19 cellular contexts compared by ENCODE assay signal in the genomic region with DNA sequence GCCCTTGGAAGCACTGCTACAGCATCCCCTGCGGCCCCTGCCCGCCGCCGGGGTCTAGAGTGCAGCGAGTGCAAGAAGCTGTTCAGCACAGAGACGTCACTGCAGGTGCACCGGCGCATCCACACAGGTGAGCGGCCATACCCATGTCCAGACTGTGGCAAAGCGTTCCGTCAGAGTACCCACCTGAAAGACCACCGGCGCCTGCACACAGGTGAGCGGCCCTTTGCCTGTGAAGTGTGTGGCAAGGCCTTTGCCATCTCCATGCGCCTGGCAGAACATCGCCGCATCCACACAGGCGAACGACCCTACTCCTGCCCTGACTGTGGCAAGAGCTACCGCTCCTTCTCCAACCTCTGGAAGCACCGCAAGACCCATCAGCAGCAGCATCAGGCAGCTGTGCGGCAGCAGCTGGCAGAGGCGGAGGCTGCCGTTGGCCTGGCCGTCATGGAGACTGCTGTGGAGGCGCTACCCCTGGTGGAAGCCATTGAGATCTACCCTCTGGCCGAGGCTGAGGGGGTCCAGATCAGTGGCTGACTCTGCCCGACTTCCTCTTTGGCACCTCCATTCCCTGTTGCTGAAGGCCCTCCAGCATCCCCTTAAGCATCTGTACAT. TPM values are rescaled to one million over a fixed set of nuclear protein-coding genes. Genes with fewer than 3 reads are reported as not detected.
A peak's percentile ranks its signal among the peaks of the same experiment; 100 is the strongest.
DNase-seq lines count a peak whose midpoint lies in the region; ATAC-seq, FAIRE-seq and TF ChIP-seq lines count a peak whose summit lies in the region.
"Had no signal": no experiment of that assay in that cellular context is flagged by ENCODE, and none has a peak within 500 bp of the region (broad histone marks: within the 10 kb centered on the region; RNA-seq: fewer than 3 reads in every experiment).

No MANE protein-coding gene starts in this region.

- H3K9ac ChIP-seq in K562 (ENCODE audit: insufficient read depth in 1 of 2, low read depth in 2 of 2, low read length in 2 of 2): peak overlapping the region in 1 of 2 experiments; percentile 40; a peak in 2 of 4 replicates

- no peak for TF ChIP-seq POLR2A in K562 (conservative IDR thresholded peaks at IDR 0.05)

- no peak for DNase-seq in activated T-cell treated with anti-CD3 and anti-CD28 coated beads, Interleukin-2, amount 50 U/mL, for 24 hours
- DNase-seq in activated T-cell treated with anti-CD3 and anti-CD28 coated beads, Interleukin-2, amount 50 U/mL, for 1 hour: no peak
- DNase-seq in Caco-2 (no peak), K562 (ENCODE audit: extremely low read depth in 1 of 4, low spot score in 3 of 4) (no peak), D721Med (ENCODE audit: insufficient read length, low spot score) (no peak)
- no peak for DNase-seq in stimulated activated effector memory CD8-positive, alpha-beta T cell treated with anti-CD3 and anti-CD28 coated beads, Interleukin-12 subunit alpha, Interleukin-12 subunit beta, amount 100 ng/mL, for 72 hours (ENCODE audit: low spot score in 2 of 2)
- no peak for DNase-seq in activated T-helper 2 cell treated with anti-CD3 and anti-CD28 coated beads, Interferon-gamma antibody, Interleukin-2, Interleukin-4, amounts not matched to agents 10 μg/mL and 5 μg/mL and 100 μg/mL, durations not matched to agents 14 hours and 24 hours and 36 hours (ENCODE audit: low spot score)
- DNase-seq in activated CD8-positive, alpha-beta memory T cell treated with anti-CD3 and anti-CD28 coated beads, Interleukin-2, amount 50 U/mL, for 4 hours: no peak
- DNase-seq: DMS 273 treated with DMSO at 0.1 percent for 48 hours, DMS79 treated with DMSO at 0.1 percent for 48 hours, H9, KG1, NCI-H1105, NCI-H2171, NCI-H524 treated with DMSO at 0.1 percent for 48 hours had no signal

- H3K36me3 ChIP-seq in Caco-2 (ENCODE audit: control insufficient read depth, insufficient read depth, low read length): peaks cover 5% of the 10 kb centered on the region
- peaks cover 45% of the 10 kb centered on the region for H3K36me3 ChIP-seq in K562 (ENCODE audit: control insufficient read depth, insufficient read depth, low read length)

- TF ChIP-seq CTCF in Caco-2 (IDR thresholded peaks at IDR 0.05; ENCODE audit: insufficient read depth in 1 of 2, low read depth in 1 of 2, low read length in 1 of 2, severe bottlenecking in 1 of 2, unreplicated experiment in 1 of 2) (no peak), K562 (IDR thresholded peaks at IDR 0.05 in 2 of 3, conservative IDR thresholded peaks at IDR 0.05 in 1 of 3; ENCODE audit: insufficient read depth in 2 of 3, low read depth in 1 of 3, low read length in 3 of 3) (no peak), D721Med (IDR thresholded peaks at IDR 0.05; ENCODE audit: insufficient read depth, missing control alignments) (no peak)

- no peak for FAIRE-seq in K562 (lab: Jason Lieb, UNC)
- no peak for FAIRE-seq in D721Med (lab: Jason Lieb, UNC)
- FAIRE-seq: RCC 7860 had no signal

- H3K27me3 ChIP-seq in Caco-2 (replicated peaks; ENCODE audit: control insufficient read depth, insufficient read depth, low read length) (no peaks in the 10 kb centered on the region), K562 (ENCODE audit: control insufficient read depth in 2 of 2, insufficient read depth in 2 of 2, low read length in 2 of 2) (no peaks in the 10 kb centered on the region)

- no TSS peak for BruUV-seq in Caco-2 (replicated peaks; lab: Mats Ljungman, UMichigan)
- no TSS peak for BruUV-seq in K562 (replicated peaks; lab: Mats Ljungman, UMichigan)

- peaks cover 36% of the 10 kb centered on the region for H3K79me2 ChIP-seq in K562 (ENCODE audit: control insufficient read depth, insufficient read depth, low read length)

- H3K4me1 ChIP-seq in Caco-2 (peaks cover 17% of the 10 kb centered on the region), K562 (replicated peaks in 1 of 2; ENCODE audit: control insufficient read depth in 2 of 2, insufficient read depth in 2 of 2, low read length in 2 of 2) (peaks cover 11 to 36% of the 10 kb centered on the region in 2 experiments; a peak in 4 of 5 replicates)

- H3K27ac ChIP-seq in K562 (ENCODE audit: extremely low read depth, low read depth, low read length): no peak overlapping the region
- H3K27ac ChIP-seq: 22Rv1, C4-2B had no signal

- no peak overlapping the region for H2AFZ ChIP-seq in K562 (ENCODE audit: low read depth, low read length)

- peaks cover 75% of the 10 kb centered on the region for H3K36me3 Mint-ChIP-seq in activated T-cell treated with anti-CD3 and anti-CD28 coated beads, Interleukin-2, amount 50 U/mL, for 24 hours (ENCODE audit: low read depth)
- H3K36me3 Mint-ChIP-seq in Caco-2 (ENCODE audit: insufficient read depth, unreplicated experiment): peaks cover 65% of the 10 kb centered on the region
- H3K36me3 Mint-ChIP-seq in stimulated activated effector memory CD8-positive, alpha-beta T cell treated with anti-CD3 and anti-CD28 coated beads, Interleukin-12 subunit alpha, Interleukin-12 subunit beta, amount 100 ng/mL, for 72 hours: peaks cover 84% of the 10 kb centered on the region
- H3K36me3 Mint-ChIP-seq in activated T-helper 2 cell treated with anti-CD3 and anti-CD28 coated beads, Interferon-gamma antibody, Interleukin-2, Interleukin-4, amounts not matched to agents 10 μg/mL and 5 μg/mL and 100 μg/mL, durations not matched to agents 14 hours and 24 hours and 36 hours (ENCODE audit: low read depth): peaks cover 50% of the 10 kb centered on the region

- no peak overlapping the region for H3K4me2 ChIP-seq in K562 (ENCODE audit: insufficient read depth, low read length)

- TF ChIP-seq RAD21 in K562 (CRISPR knock-in tag; conservative IDR thresholded peaks at IDR 0.05 in 1 of 2, IDR thresholded peaks at IDR 0.05 in 1 of 2): no peak

- intact Hi-C loops in Caco-2 (cut with micrococcal nuclease; ENCODE audit: unreplicated experiment) (no loop called here), K562 (cut with micrococcal nuclease) (no loop called here)
- intact Hi-C loops in activated T-helper 2 cell treated with anti-CD3 and anti-CD28 coated beads, Interferon-gamma antibody, Interleukin-2, Interleukin-4, amounts not matched to agents 10 μg/mL and 5 μg/mL and 100 μg/mL, durations not matched to agents 14 hours and 24 hours and 36 hours (cut with micrococcal nuclease): no loop called here

- H3K4me1 Mint-ChIP-seq in activated T-cell treated with anti-CD3 and anti-CD28 coated beads, Interleukin-2, amount 50 U/mL, for 24 hours (ENCODE audit: low read depth): peaks cover 42% of the 10 kb centered on the region
- peaks cover 35% of the 10 kb centered on the region for H3K4me1 Mint-ChIP-seq in Caco-2 (ENCODE audit: low read depth, unreplicated experiment)
- peaks cover 45% of the 10 kb centered on the region for H3K4me1 Mint-ChIP-seq in stimulated activated effector memory CD8-positive, alpha-beta T cell treated with anti-CD3 and anti-CD28 coated beads, Interleukin-12 subunit alpha, Interleukin-12 subunit beta, amount 100 ng/mL, for 72 hours
- H3K4me1 Mint-ChIP-seq in activated T-helper 2 cell treated with anti-CD3 and anti-CD28 coated beads, Interferon-gamma antibody, Interleukin-2, Interleukin-4, amounts not matched to agents 10 μg/mL and 5 μg/mL and 100 μg/mL, durations not matched to agents 14 hours and 24 hours and 36 hours (ENCODE audit: low read depth): peaks cover 29% of the 10 kb centered on the region

- in situ Hi-C loops in K562 (cut with MboI): no loop called here

- no peak overlapping the region for H3K4me3 ChIP-seq in Caco-2 (ENCODE audit: low read depth, low read length)
- H3K4me3 ChIP-seq in K562: no peak overlapping the region

- no peaks in the 10 kb centered on the region for H3K9me3 ChIP-seq in Caco-2
- H3K9me3 ChIP-seq in K562 (replicated peaks; ENCODE audit: control insufficient read depth, insufficient read depth, low read depth, low read length): no peaks in the 10 kb centered on the region

- no peak overlapping the region for H3K4me3 Mint-ChIP-seq in activated T-cell treated with anti-CD3 and anti-CD28 coated beads, Interleukin-2, amount 50 U/mL, for 24 hours
- H3K4me3 Mint-ChIP-seq in Caco-2 (ENCODE audit: unreplicated experiment): no peak overlapping the region
- H3K4me3 Mint-ChIP-seq in stimulated activated effector memory CD8-positive, alpha-beta T cell treated with anti-CD3 and anti-CD28 coated beads, Interleukin-12 subunit alpha, Interleukin-12 subunit beta, amount 100 ng/mL, for 72 hours: no peak overlapping the region
- no peak overlapping the region for H3K4me3 Mint-ChIP-seq in activated T-helper 2 cell treated with anti-CD3 and anti-CD28 coated beads, Interferon-gamma antibody, Interleukin-2, Interleukin-4, amounts not matched to agents 10 μg/mL and 5 μg/mL and 100 μg/mL, durations not matched to agents 14 hours and 24 hours and 36 hours (ENCODE audit: low read depth)
- H3K4me3 Mint-ChIP-seq: H9 had no signal

- WGBS in K562 (ENCODE audit: insufficient coverage, low coverage, missing lambda C conversion rate): 96% methylated on average over 28 of the region's 28 CpGs

- peaks cover 17% of the 10 kb centered on the region for H4K20me1 ChIP-seq in K562 (replicated peaks; ENCODE audit: control insufficient read depth, insufficient read depth, low read length)

- H3K27me3 Mint-ChIP-seq in activated T-cell treated with anti-CD3 and anti-CD28 coated beads, Interleukin-2, amount 50 U/mL, for 24 hours: no peaks in the 10 kb centered on the region
- H3K27me3 Mint-ChIP-seq in Caco-2 (ENCODE audit: insufficient read depth, unreplicated experiment): no peaks in the 10 kb centered on the region
- no peaks in the 10 kb centered on the region for H3K27me3 Mint-ChIP-seq in activated T-helper 2 cell treated with anti-CD3 and anti-CD28 coated beads, Interferon-gamma antibody, Interleukin-2, Interleukin-4, amounts not matched to agents 10 μg/mL and 5 μg/mL and 100 μg/mL, durations not matched to agents 14 hours and 24 hours and 36 hours (ENCODE audit: low read depth)

- H3K9me1 ChIP-seq in K562 (ENCODE audit: control insufficient read depth, insufficient read depth, low read length): no peaks in the 10 kb centered on the region

- H3K9me3 Mint-ChIP-seq in activated T-cell treated with anti-CD3 and anti-CD28 coated beads, Interleukin-2, amount 50 U/mL, for 24 hours: no peaks in the 10 kb centered on the region
- H3K9me3 Mint-ChIP-seq in Caco-2 (ENCODE audit: unreplicated experiment): no peaks in the 10 kb centered on the region
- no peaks in the 10 kb centered on the region for H3K9me3 Mint-ChIP-seq in stimulated activated effector memory CD8-positive, alpha-beta T cell treated with anti-CD3 and anti-CD28 coated beads, Interleukin-12 subunit alpha, Interleukin-12 subunit beta, amount 100 ng/mL, for 72 hours
- H3K9me3 Mint-ChIP-seq in activated T-helper 2 cell treated with anti-CD3 and anti-CD28 coated beads, Interferon-gamma antibody, Interleukin-2, Interleukin-4, amounts not matched to agents 10 μg/mL and 5 μg/mL and 100 μg/mL, durations not matched to agents 14 hours and 24 hours and 36 hours: no peaks in the 10 kb centered on the region
- H3K9me3 Mint-ChIP-seq: H9 had no signal

- POLR2A ChIA-PET in Caco-2 (lab: Charles Lee) (no interaction called here), K562 (lab: Yijun Ruan, JAX) (interaction anchor here (0.7 to 1.1 kb wide), 2 partner anchors 16 to 650 kb away, joined by 3 read pairs; no protein-coding TSS in a partner anchor)

- no peak for ATAC-seq in K562
- no peak for ATAC-seq in stimulated activated effector memory CD8-positive, alpha-beta T cell treated with anti-CD3 and anti-CD28 coated beads, Interleukin-12 subunit alpha, Interleukin-12 subunit beta, amount 100 ng/mL, for 72 hours

- no peak for TF ChIP-seq EP300 in K562 (IDR thresholded peaks at IDR 0.05; ENCODE audit: low read length)

- peak overlapping the region; percentile 72 for H3K27ac Mint-ChIP-seq in activated T-cell treated with anti-CD3 and anti-CD28 coated beads, Interleukin-2, amount 50 U/mL, for 24 hours
- H3K27ac Mint-ChIP-seq in Caco-2 (ENCODE audit: unreplicated experiment): peak overlapping the region; percentile 68
- peak overlapping the region; percentile 68 for H3K27ac Mint-ChIP-seq in stimulated activated effector memory CD8-positive, alpha-beta T cell treated with anti-CD3 and anti-CD28 coated beads, Interleukin-12 subunit alpha, Interleukin-12 subunit beta, amount 100 ng/mL, for 72 hours
- H3K27ac Mint-ChIP-seq in activated T-helper 2 cell treated with anti-CD3 and anti-CD28 coated beads, Interferon-gamma antibody, Interleukin-2, Interleukin-4, amounts not matched to agents 10 μg/mL and 5 μg/mL and 100 μg/mL, durations not matched to agents 14 hours and 24 hours and 36 hours: no peak overlapping the region

- CTCF ChIA-PET in Caco-2 (lab: Charles Lee) (interaction anchor here (0.6 to 1.0 kb wide), 2 partner anchors 11 to 115 kb away, joined by 5 read pairs; no protein-coding TSS in a partner anchor), K562 (lab: Yijun Ruan, JAX; ENCODE audit: low intra/inter-chr PET ratio) (no interaction called here)

RNA-seq across cellular contexts. Expression of a gene that starts 4.9 kb away (rescaled TPM):
- 22.4 and 22.7 TPM in 2 replicates for total RNA-seq in Caco-2 (2022)
- 6.5 and 25.2 TPM in 2 replicates for total RNA-seq in K562 (2011; cell fraction: chromatin; rRNA removed; ENCODE audit: low replicate concordance)
- 24.3 and 26.2 TPM in 2 replicates for total RNA-seq in K562 (2011; cell fraction: nucleolus; rRNA removed)
- 12.0 and 13.4 TPM in 2 replicates for total RNA-seq in K562 (2011; cell fraction: nucleoplasm; rRNA removed)
- 12.0 and 21.6 TPM in 2 replicates for total RNA-seq in K562 (2014; rRNA removed)
- 1.9 and 2.6 TPM in 2 replicates for total RNA-seq in K562 (2014; rRNA removed; fragmentation: Illumina TruSeq; extraction: Trizol)
- 9.2 and 10.5 TPM in 2 replicates for total RNA-seq in K562 (2015; rRNA removed; fragmentation: Illumina TruSeq; extraction: Trizol)
- 20.7 and 21.0 TPM in 2 replicates for total RNA-seq in K562 (2021)
- polyA plus RNA-seq in K562 (2011; rRNA removed): 7.1 and 12.1 TPM in 2 replicates
- polyA plus RNA-seq in K562 (2011; cell fraction: cytosol; rRNA removed): 15.2 and 35.3 TPM in 2 replicates
- polyA plus RNA-seq in K562 (2011; cell fraction: nucleus; rRNA removed): 9.6 and 17.8 TPM in 2 replicates
- 13.6 and 14.2 TPM in 2 replicates for polyA plus RNA-seq in K562 (2012)
- polyA plus RNA-seq in K562 (2014; fragmentation: Illumina TruSeq; extraction: Trizol): 8.4 and 13.7 TPM in 2 replicates
- polyA plus RNA-seq in K562 (2014; fragmentation: Nextera tagmentation; extraction: Ambion mirVana): under 1 TPM; 0.24 to 0.34 TPM
- polyA plus RNA-seq in K562 (2014; rRNA removed): 11.2 and 13.4 TPM in 2 replicates
- 7.1 and 9.8 TPM in 2 replicates for polyA minus RNA-seq in K562 (2011; rRNA and poly(A)+ RNA removed)
- 22.7 and 24.3 TPM in 2 replicates for polyA minus RNA-seq in K562 (2011; cell fraction: cytosol; rRNA and poly(A)+ RNA removed)
- 11.4 and 14.6 TPM in 2 replicates for polyA minus RNA-seq in K562 (2011; cell fraction: nucleus; rRNA and poly(A)+ RNA removed)
- 15.7 and 16.6 TPM in 2 replicates for total RNA-seq in activated T-helper 2 cell treated with anti-CD3 and anti-CD28 coated beads, Interferon-gamma antibody, Interleukin-2, Interleukin-4, amounts not matched to agents 10 μg/mL and 5 μg/mL and 100 μg/mL, durations not matched to agents 14 hours and 24 hours and 36 hours

RNA-seq across cellular contexts. Expression of a gene that starts 10.9 kb away (rescaled TPM):
- total RNA-seq in Caco-2 (2022) (0.30 and 0.48 TPM in 2 replicates), K562 (2014; rRNA removed) (0.27 and 0.29 TPM in 2 replicates), K562 (2014; rRNA removed; fragmentation: Illumina TruSeq; extraction: Trizol) (0.55 TPM in 1 of 2 replicates, not detected in the other), K562 (2015; rRNA removed; fragmentation: Illumina TruSeq; extraction: Trizol) (0.40 TPM in 1 of 2 replicates, not detected in the other), K562 (2021) (0.51 and 0.58 TPM in 2 replicates)
- 0.12 and 1.3 TPM in 2 replicates for total RNA-seq in K562 (2011; cell fraction: chromatin; rRNA removed; ENCODE audit: low replicate concordance)
- 0.50 and 0.53 TPM in 2 replicates for total RNA-seq in K562 (2011; cell fraction: nucleolus; rRNA removed)
- 0.29 and 0.31 TPM in 2 replicates for total RNA-seq in K562 (2011; cell fraction: nucleoplasm; rRNA removed)
- polyA plus RNA-seq in K562 (2011; rRNA removed) (0.04 and 0.09 TPM in 2 replicates), K562 (2014; fragmentation: Illumina TruSeq; extraction: Trizol) (0.06 and 0.12 TPM in 2 replicates), K562 (2014; fragmentation: Nextera tagmentation; extraction: Ambion mirVana) (not detected), K562 (2014; rRNA removed) (0.04 and 0.27 TPM in 2 replicates)
- 0.04 and 0.06 TPM in 2 replicates for polyA plus RNA-seq in K562 (2011; cell fraction: cytosol; rRNA removed)
- polyA plus RNA-seq in K562 (2011; cell fraction: nucleus; rRNA removed): 0.27 and 0.48 TPM in 2 replicates
- polyA plus RNA-seq in K562 (2012): 0.34 and 11.2 TPM in 2 replicates
- 0.06 and 0.63 TPM in 2 replicates for polyA minus RNA-seq in K562 (2011; rRNA and poly(A)+ RNA removed)
- not detected in 2 replicates for polyA minus RNA-seq in K562 (2011; cell fraction: cytosol; rRNA and poly(A)+ RNA removed)
- 0.33 TPM in 1 of 2 replicates, not detected in the other for polyA minus RNA-seq in K562 (2011; cell fraction: nucleus; rRNA and poly(A)+ RNA removed)
- 2.4 and 3.3 TPM in 2 replicates for total RNA-seq in activated T-helper 2 cell treated with anti-CD3 and anti-CD28 coated beads, Interferon-gamma antibody, Interleukin-2, Interleukin-4, amounts not matched to agents 10 μg/mL and 5 μg/mL and 100 μg/mL, durations not matched to agents 14 hours and 24 hours and 36 hours
- total RNA-seq: SK-MEL-5 had no signal

RNA-seq across cellular contexts. Expression of a gene that starts 51.4 kb away (rescaled TPM):
- total RNA-seq in Caco-2 (2022) (0.95 and 1.5 TPM in 2 replicates), K562 (2014; rRNA removed) (0.14 and 0.37 TPM in 2 replicates), K562 (2014; rRNA removed; fragmentation: Illumina TruSeq; extraction: Trizol) (0.03 and 0.07 TPM in 2 replicates), K562 (2015; rRNA removed; fragmentation: Illumina TruSeq; extraction: Trizol) (0.14 and 0.19 TPM in 2 replicates), K562 (2021) (0.56 and 0.60 TPM in 2 replicates)
- 0.88 and 0.93 TPM in 2 replicates for total RNA-seq in K562 (2011; cell fraction: chromatin; rRNA removed; ENCODE audit: low replicate concordance)
- 0.39 and 0.50 TPM in 2 replicates for total RNA-seq in K562 (2011; cell fraction: nucleolus; rRNA removed)
- 0.44 and 0.76 TPM in 2 replicates for total RNA-seq in K562 (2011; cell fraction: nucleoplasm; rRNA removed)
- polyA plus RNA-seq in K562 (2011; rRNA removed) (0.26 and 0.28 TPM in 2 replicates), K562 (2014; fragmentation: Illumina TruSeq; extraction: Trizol) (0.42 and 0.68 TPM in 2 replicates), K562 (2014; fragmentation: Nextera tagmentation; extraction: Ambion mirVana) (under 1 TPM; 0.03 TPM), K562 (2014; rRNA removed) (0.61 and 1.1 TPM in 2 replicates)
- polyA plus RNA-seq in K562 (2011; cell fraction: cytosol; rRNA removed): 0.12 and 0.46 TPM in 2 replicates
- 0.88 and 1.2 TPM in 2 replicates for polyA plus RNA-seq in K562 (2011; cell fraction: nucleus; rRNA removed)
- 0.33 and 0.73 TPM in 2 replicates for polyA plus RNA-seq in K562 (2012)
- polyA minus RNA-seq in K562 (2011; rRNA and poly(A)+ RNA removed): 0.11 and 0.12 TPM in 2 replicates
- polyA minus RNA-seq in K562 (2011; cell fraction: cytosol; rRNA and poly(A)+ RNA removed): not detected in 2 replicates
- 0.40 and 0.56 TPM in 2 replicates for polyA minus RNA-seq in K562 (2011; cell fraction: nucleus; rRNA and poly(A)+ RNA removed)
- 48.6 and 49.5 TPM in 2 replicates for total RNA-seq in activated T-helper 2 cell treated with anti-CD3 and anti-CD28 coated beads, Interferon-gamma antibody, Interleukin-2, Interleukin-4, amounts not matched to agents 10 μg/mL and 5 μg/mL and 100 μg/mL, durations not matched to agents 14 hours and 24 hours and 36 hours
- total RNA-seq: SK-MEL-5 had no signal

Comparison
In these comparisons a context has a peak if more than half of its experiments do, and no peak if none do; other contexts are left out.
1. RNA of a gene that starts 51.4 kb away (total RNA-seq): 48.6 to 49.5 TPM in activated T-helper 2 cell treated with anti-CD3 and anti-CD28 coated beads, Interferon-gamma antibody, Interleukin-2, Interleukin-4, amounts not matched to agents 10 μg/mL and 5 μg/mL and 100 μg/mL, durations not matched to agents 14 hours and 24 hours and 36 hours; 0.95 to 1.5 TPM in Caco-2 and 0.03 to 0.93 TPM in K562; every median in the first group is over 10 times any median in the second.